In the genomic region with DNA sequence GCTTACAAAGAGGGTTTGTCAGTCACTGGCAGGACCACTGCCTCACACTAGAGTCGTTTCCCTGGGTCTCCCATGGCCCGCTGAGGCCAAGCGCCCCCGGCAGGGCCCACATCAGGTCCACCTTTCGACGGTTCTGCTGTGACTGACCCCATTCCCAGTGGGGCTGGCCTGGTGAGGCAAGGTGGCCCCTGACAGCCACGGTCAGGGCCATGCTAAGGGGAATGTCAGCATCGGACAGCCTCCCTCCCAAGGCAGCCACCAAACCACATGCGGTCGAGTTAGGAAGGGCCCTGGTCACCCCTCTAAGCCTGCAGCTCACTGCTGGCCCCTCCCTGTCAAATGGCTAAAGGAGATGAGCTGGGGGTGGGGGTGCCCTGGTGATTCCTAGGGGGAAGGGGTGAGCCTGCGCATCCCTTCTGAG, we compare ENCODE assay signal across 22 cellular contexts. TPM values are rescaled to one million over a fixed set of nuclear protein-coding genes. Genes with fewer than 3 reads are reported as not detected.
DNase-seq lines count a peak whose midpoint lies in the region; ATAC-seq and TF ChIP-seq lines count a peak whose summit lies in the region.
"Had no signal": no experiment of that assay in that cellular context is flagged by ENCODE, and none has a peak within 500 bp of the region (broad histone marks: within the 10 kb centered on the region; RNA-seq: fewer than 3 reads in every experiment).

No MANE protein-coding gene starts in this region.

- no peaks in the 10 kb centered on the region for H3K9me3 ChIP-seq in left ventricle myocardium inferior (replicated peaks)
- H3K9me3 ChIP-seq in heart right ventricle = no peaks in the 10 kb centered on the region
- no peaks in the 10 kb centered on the region for H3K9me3 ChIP-seq in transverse colon
- H3K9me3 ChIP-seq: MG63, SJCRH30 had no signal

- in situ Hi-C loops in transverse colon (cut with MboI; ENCODE audit: low pct_ligation_motif_present in 1 of 4, low pct_unique_long_range_greater_than_20kb in 1 of 4, low sequenced_read_pairs in 3 of 4) = no loop called here

- no peak for TF ChIP-seq CTCF in left ventricle myocardium inferior (IDR thresholded peaks at IDR 0.05; ENCODE audit: borderline replicate concordance)
- TF ChIP-seq CTCF in heart right ventricle (IDR thresholded peaks at IDR 0.05) = no peak
- TF ChIP-seq CTCF in transverse colon (IDR thresholded peaks at IDR 0.05) = no peak

- H3K4me1 ChIP-seq in left ventricle myocardium inferior (peaks cover 10% of the 10 kb centered on the region), heart right ventricle (peaks cover 0 to 10% (median 5%) of the 10 kb centered on the region in 9 donors), transverse colon (peaks cover 2 to 16% (median 9%) of the 10 kb centered on the region in 4 donors)
- H3K4me1 ChIP-seq: SJCRH30 had no signal

- no peak for ATAC-seq in heart right ventricle
- ATAC-seq in HG02973 (IDR thresholded peaks at IDR 0.05; ENCODE audit: unreplicated experiment) = no peak

- 86 to 88% methylated on average over 11 of the region's 11 CpGs for WGBS in heart right ventricle, 2 donors
- WGBS in transverse colon (ENCODE audit: low coverage in 1 of 2), 2 donors = 60 to 89% methylated on average over 5 to 11 of the region's 11 CpGs

- intact Hi-C loops in left ventricle myocardium inferior (cut with micrococcal nuclease) (no loop called here), heart right ventricle (cut with DNase I) (no loop called here), transverse colon (cut with DNase I; ENCODE audit: low total_unique reads) (no loop called here)

- peaks cover 30% of the 10 kb centered on the region for H3K27me3 ChIP-seq in left ventricle myocardium inferior (ENCODE audit: low read depth)
- peaks cover 0 to 34% (median 18%) of the 10 kb centered on the region in 7 donors for H3K27me3 ChIP-seq in heart right ventricle
- H3K27me3 ChIP-seq in transverse colon = peaks cover 31% of the 10 kb centered on the region
- H3K27me3 ChIP-seq: MG63, SJCRH30 had no signal

- no peak for TF ChIP-seq EP300 in transverse colon (IDR thresholded peaks at IDR 0.05; ENCODE audit: low read depth)

- no peak for TF ChIP-seq POLR2A in transverse colon (IDR thresholded peaks at IDR 0.05)

- H3K36me3 ChIP-seq in left ventricle myocardium inferior (no peaks in the 10 kb centered on the region), heart right ventricle (no peaks in the 10 kb centered on the region), transverse colon (no peaks in the 10 kb centered on the region)
- H3K36me3 ChIP-seq: MG63, SJCRH30 had no signal

- H3K27ac ChIP-seq in left ventricle myocardium inferior (replicated peaks) (no peak overlapping the region), heart right ventricle (no peak overlapping the region), transverse colon (no peak overlapping the region)
- H3K27ac ChIP-seq: SJCRH30 had no signal

- H3K4me3 ChIP-seq in left ventricle myocardium inferior = no peak overlapping the region
- H3K4me3 ChIP-seq in heart right ventricle = no peak overlapping the region
- H3K4me3 ChIP-seq in transverse colon = no peak overlapping the region
- H3K4me3 ChIP-seq: MG63, SJCRH30 had no signal

- peak; percentile 5 for DNase-seq in left ventricle myocardium inferior
- no peak for DNase-seq in heart right ventricle
- peak; percentile 42 for DNase-seq in ecto neural progenitor cell (ENCODE audit: low spot score)
- peak; percentile 80 for DNase-seq in mesenteric fat pad (ENCODE audit: low spot score)
- DNase-seq in transverse colon = peak; percentile 2
- DNase-seq in HuH-7 (ENCODE audit: low spot score) = no peak
- no peak for DNase-seq in MV-4-11 (lab: John Stamatoyannopoulos, UW)
- DNase-seq: ACHN, DMS53, HFFc6, IMR-90, Karpas-422, MG63, NCI-H1092 treated with DMSO at 0.1 percent for 48 hours, NCI-H1694 treated with DMSO at 0.1 percent for 48 hours, NCI-H2107, NCI-H226, NCI-H524 treated with DMSO at 0.1 percent for 48 hours, SJCRH30 had no signal

RNA-seq across cellular contexts. Expression of gene KIF17, which starts 2.8 kb away (rescaled TPM):
- 4.6 TPM for total RNA-seq in left ventricle myocardium inferior
- total RNA-seq in heart right ventricle = 1 to 10 TPM; 2.7 to 7.0 (median 5.0) TPM
- polyA plus RNA-seq in heart right ventricle = 1 to 10 TPM; 4.6 to 7.5 TPM
- 4.6 TPM for total RNA-seq in mesenteric fat pad
- 10 to 100 TPM in 1 of 4 donors, under 1 TPM in 2, not detected in 1; 0.27 to 21.1 (median 0.79) TPM for total RNA-seq in transverse colon
- total RNA-seq: CD4-positive, alpha-beta T cell; RPMI7951 had no signal

RNA-seq across cellular contexts. Expression of gene SH2D5, which starts 11.9 kb away (rescaled TPM):
- total RNA-seq in left ventricle myocardium inferior (not detected), heart right ventricle (under 1 TPM in 3 of 10 donors, not detected in 7; 0.15 to 0.21 (median 0.20) TPM), mesenteric fat pad (0.22 TPM), transverse colon (under 1 TPM in 1 of 4 donors, not detected in 3; 0.37 TPM)
- 1 to 10 TPM in 1 of 2 donors, not detected in 1; 6.4 TPM for polyA plus RNA-seq in heart right ventricle

RNA-seq across cellular contexts. Expression of gene DDOST, which starts 59.5 kb away (rescaled TPM):
- total RNA-seq in left ventricle myocardium inferior = 120 TPM
- total RNA-seq in heart right ventricle = 100 to 1,000 TPM; 104 to 178 (median 124) TPM
- polyA plus RNA-seq in heart right ventricle = 100 to 1,000 TPM in 1 of 2 donors, 10 to 100 TPM in 1; 98.8 to 222 TPM
- total RNA-seq in mesenteric fat pad = 133 TPM
- 100 to 1,000 TPM in 3 of 4 donors, 10 to 100 TPM in 1; 70.3 to 157 (median 105) TPM for total RNA-seq in transverse colon

Comparison
In these comparisons a context has a peak if more than half of its experiments do, and no peak if none do; other contexts are left out.
1. DNase-seq: peak in left ventricle myocardium inferior (single experiment), ecto neural progenitor cell (single experiment), mesenteric fat pad (single experiment) and transverse colon (single experiment); none in heart right ventricle (0 of 2), HuH-7 (single experiment) and MV-4-11 (single experiment).